ENCODE assay signal across 30 cellular contexts in the genomic region with DNA sequence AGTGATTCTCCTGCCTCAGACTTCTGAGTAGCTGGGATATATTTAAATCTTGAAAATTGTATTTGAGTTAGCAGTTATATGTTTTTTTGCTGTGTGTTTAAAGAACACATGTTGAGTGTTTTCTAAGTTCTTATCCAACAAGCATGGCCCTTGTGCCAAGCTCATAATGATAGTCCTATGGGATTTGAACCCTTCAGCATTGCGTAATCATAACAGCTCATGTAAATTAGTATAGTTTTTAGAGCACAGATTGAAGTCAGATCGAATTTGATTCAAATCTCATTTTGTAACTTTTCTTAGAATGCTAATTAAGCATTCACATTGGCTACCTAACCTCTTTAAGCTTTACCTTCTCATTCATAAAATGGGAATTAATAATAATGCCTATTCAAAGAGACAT. TPM values are rescaled to one million over a fixed set of nuclear protein-coding genes. Genes with fewer than 3 reads are reported as not detected.
"Had no signal": no experiment of that assay in that cellular context is flagged by ENCODE, and none has a peak within 500 bp of the region (broad histone marks: within the 10 kb centered on the region; RNA-seq: fewer than 3 reads in every experiment).

No MANE protein-coding gene starts in this region.

- H2AFZ ChIP-seq: hepatocyte had no signal

- FAIRE-seq: colon, kidney had no signal

- H3K27me3 ChIP-seq: hepatocyte, neural progenitor cell, suprapubic skin, transverse colon, upper lobe of right lung, uterus had no signal

- H3K27ac Mint-ChIP-seq: mesothelial cell of epicardium; naive B cell; natural killer cell treated with Interleukin-12 subunit alpha and Interleukin-12 subunit beta and Interleukin-15 and Interleukin-18, amount 100 ng/mL, for 72 hours; stimulated activated naive CD8-positive, alpha-beta T cell treated with anti-CD3 and anti-CD28 coated beads, Interleukin-15, amount 100 ng/mL, for 72 hours had no signal

- H3K4me3 Mint-ChIP-seq: naive B cell; natural killer cell treated with Interleukin-12 subunit alpha and Interleukin-12 subunit beta and Interleukin-15 and Interleukin-18, amount 100 ng/mL, for 72 hours; stimulated activated naive CD8-positive, alpha-beta T cell treated with anti-CD3 and anti-CD28 coated beads, Interleukin-15, amount 100 ng/mL, for 72 hours had no signal

- H3K4me2 ChIP-seq: neural progenitor cell had no signal

- H3K4me3 ChIP-seq: dorsolateral prefrontal cortex, gastrocnemius medialis, hepatocyte, mucosa of descending colon, neural progenitor cell, suprapubic skin, transverse colon, upper lobe of right lung, uterus had no signal

- H3K4me1 ChIP-seq: gastrocnemius medialis, heart left ventricle, suprapubic skin, transverse colon, upper lobe of right lung, uterus had no signal

- H3K9ac ChIP-seq: neural progenitor cell had no signal

- H3K27ac ChIP-seq: dorsolateral prefrontal cortex, epithelial cell of prostate, gastrocnemius medialis, heart left ventricle, hepatocyte, neural progenitor cell, suprapubic skin, transverse colon, upper lobe of right lung, uterus had no signal

- H3K4me1 Mint-ChIP-seq: mesothelial cell of epicardium; naive B cell; neural progenitor cell; stimulated activated naive CD8-positive, alpha-beta T cell treated with anti-CD3 and anti-CD28 coated beads, Interleukin-15, amount 100 ng/mL, for 72 hours had no signal

- DNase-seq: dorsolateral prefrontal cortex; effector CD4-positive, alpha-beta T cell; foreskin fibroblast; gastrocnemius medialis; heart left ventricle; kidney; mesenchymal stem cell; mucosa of descending colon; naive B cell; posterior cingulate gyrus; retina; stimulated activated CD4-positive, alpha-beta T cell treated with anti-CD3 and anti-CD28 coated beads, Interleukin-12 subunit alpha, Interleukin-12 subunit beta, amount 100 ng/mL, for 4 hours; stimulated activated CD4-positive, alpha-beta T cell treated with anti-CD3 and anti-CD28 coated beads, Interleukin-1b, Interleukin-23, amount 100 ng/mL, for 48 hours; stimulated activated CD4-positive, alpha-beta T cell treated with anti-CD3 and anti-CD28 coated beads, Interleukin-4, amount 100 ng/mL, for 1 hour; stimulated activated CD8-positive, alpha-beta memory T cell treated with anti-CD3 and anti-CD28 coated beads, Interleukin-4, amount 100 ng/mL, for 48 hours; stimulated activated naive CD4-positive, alpha-beta T cell; stimulated activated naive CD8-positive, alpha-beta T cell treated with anti-CD3 and anti-CD28 coated beads, Interleukin-15, amount 100 ng/mL, for 72 hours; transverse colon; upper lobe of right lung; uterus had no signal

- ATAC-seq: esophagus mucosa; gastrocnemius medialis; heart left ventricle; left lobe of liver; mucosa of descending colon; natural killer cell treated with Interleukin-12 subunit alpha and Interleukin-12 subunit beta and Interleukin-15 and Interleukin-18, amount 100 ng/mL, for 72 hours; sciatic nerve; stimulated activated naive CD8-positive, alpha-beta T cell treated with anti-CD3 and anti-CD28 coated beads, Interleukin-15, amount 100 ng/mL, for 72 hours; upper lobe of right lung had no signal

- H3K9me3 ChIP-seq: gastrocnemius medialis, heart left ventricle, mucosa of descending colon, suprapubic skin, transverse colon, upper lobe of right lung, uterus had no signal

- H3K36me3 Mint-ChIP-seq: mesothelial cell of epicardium; naive B cell; natural killer cell treated with Interleukin-12 subunit alpha and Interleukin-12 subunit beta and Interleukin-15 and Interleukin-18, amount 100 ng/mL, for 72 hours; neural progenitor cell had no signal

- H3K79me2 ChIP-seq: hepatocyte had no signal

- H3K36me3 ChIP-seq: gastrocnemius medialis, heart left ventricle, neural progenitor cell, suprapubic skin, transverse colon, upper lobe of right lung, uterus had no signal

- H3K9me3 Mint-ChIP-seq: mesothelial cell of epicardium; natural killer cell treated with Interleukin-12 subunit alpha and Interleukin-12 subunit beta and Interleukin-15 and Interleukin-18, amount 100 ng/mL, for 72 hours; neural progenitor cell; stimulated activated naive CD8-positive, alpha-beta T cell treated with anti-CD3 and anti-CD28 coated beads, Interleukin-15, amount 100 ng/mL, for 72 hours had no signal

RNA-seq across cellular contexts. Expression of a gene that starts 12.2 kb away (rescaled TPM):
- total RNA-seq: natural killer cell treated with Interleukin-12 subunit alpha and Interleukin-12 subunit beta and Interleukin-15 and Interleukin-18, amount 100 ng/mL, for 72 hours had no signal
